Comparison of ENCODE assay signal across 1 cellular context in genomic region chr11:44065851-44066731, GRCh38.
TF ChIP-seq lines count a peak whose summit lies in the region.

ACCS (plus strand) TSS chr11:44066270; CDS start chr11:44067628, 1,358 bp downstream.

TF ChIP-seq in HepG2, 621 proteins besides CTCF, POLR2A, EP300 and RAD21 (continued from another document):
- no peak for TF ChIP-seq ARID3A (IDR thresholded peaks at IDR 0.05; ENCODE audit: low read depth, low read length)
- peak; percentile 48; the same call in 1 of the 2 replicates for TF ChIP-seq MAX (IDR thresholded peaks at IDR 0.05)
- TF ChIP-seq GATA4 (IDR thresholded peaks at IDR 0.05; ENCODE audit: borderline replicate concordance, low read depth): no peak
- TF ChIP-seq ATF1 (CRISPR knock-in tag; IDR thresholded peaks at IDR 0.05): no peak
- TF ChIP-seq ZNF20 (CRISPR knock-in tag; IDR thresholded peaks at IDR 0.05): no peak
- TF ChIP-seq SPEN (CRISPR knock-in tag; IDR thresholded peaks at IDR 0.05; ENCODE audit: low read depth): peak; percentile 56; the same call in 1 of the 2 replicates
- peak; percentile 57; the same call in 1 of the 2 replicates for TF ChIP-seq KDM2A (CRISPR knock-in tag; IDR thresholded peaks at IDR 0.05; ENCODE audit: borderline replicate concordance, low read depth)
- no peak for TF ChIP-seq DNMT3B (CRISPR knock-in tag; conservative IDR thresholded peaks at IDR 0.05)
- TF ChIP-seq KAT7 (CRISPR knock-in tag; IDR thresholded peaks at IDR 0.05; ENCODE audit: borderline replicate concordance): no peak
- TF ChIP-seq ZNF839 (CRISPR knock-in tag; IDR thresholded peaks at IDR 0.05; ENCODE audit: borderline replicate concordance): no peak
- TF ChIP-seq ZNF549 (CRISPR knock-in tag; IDR thresholded peaks at IDR 0.05): no peak
- no peak for TF ChIP-seq ZNF326 (CRISPR knock-in tag; IDR thresholded peaks at IDR 0.05; ENCODE audit: borderline replicate concordance)
- TF ChIP-seq ZNF710 (CRISPR knock-in tag; IDR thresholded peaks at IDR 0.05; ENCODE audit: borderline replicate concordance): no peak
- TF ChIP-seq RAD51 (IDR thresholded peaks at IDR 0.05; ENCODE audit: borderline replicate concordance): no peak
- TF ChIP-seq ZNF614 (CRISPR knock-in tag; IDR thresholded peaks at IDR 0.05; ENCODE audit: borderline replicate concordance): no peak
- TF ChIP-seq GRHL1 (CRISPR knock-in tag; conservative IDR thresholded peaks at IDR 0.05): no peak
- 0 out of 2 replicates have a peak, but pooled peaks have one; percentile 74 for TF ChIP-seq DNMT1 (CRISPR knock-in tag; IDR thresholded peaks at IDR 0.05)
- TF ChIP-seq BATF2 (CRISPR knock-in tag; IDR thresholded peaks at IDR 0.05): no peak
- TF ChIP-seq JUNB (CRISPR knock-in tag; IDR thresholded peaks at IDR 0.05; ENCODE audit: borderline replicate concordance): no peak
- TF ChIP-seq HIVEP1 (CRISPR knock-in tag; IDR thresholded peaks at IDR 0.05): 0 out of 2 replicates have a peak, but pooled peaks have one; percentile 19
- no peak for TF ChIP-seq ZNF7 (CRISPR knock-in tag; IDR thresholded peaks at IDR 0.05)
- no peak for TF ChIP-seq MED1 (CRISPR knock-in tag; IDR thresholded peaks at IDR 0.05)
- no peak for TF ChIP-seq ATF3 (CRISPR knock-in tag; IDR thresholded peaks at IDR 0.05)
- no peak for TF ChIP-seq ADNP (CRISPR knock-in tag; IDR thresholded peaks at IDR 0.05)
- no peak for TF ChIP-seq GMEB1 (CRISPR knock-in tag; IDR thresholded peaks at IDR 0.05; ENCODE audit: borderline replicate concordance)
- no peak for TF ChIP-seq ZNF740 (CRISPR knock-in tag; IDR thresholded peaks at IDR 0.05)
- TF ChIP-seq ZNF510 (CRISPR knock-in tag; IDR thresholded peaks at IDR 0.05; ENCODE audit: low read depth): no peak
- peak; percentile 43 for TF ChIP-seq AGO1 (IDR thresholded peaks at IDR 0.05; ENCODE audit: low read depth, low read length, poor library complexity, severe bottlenecking)
- no peak for TF ChIP-seq KAT2B (IDR thresholded peaks at IDR 0.05; ENCODE audit: borderline replicate concordance, low read depth, low read length)
- TF ChIP-seq SNAI1 (CRISPR knock-in tag; IDR thresholded peaks at IDR 0.05; ENCODE audit: borderline replicate concordance): no peak
- 0 out of 2 replicates have a peak, but pooled peaks have one; percentile 40 for TF ChIP-seq ZNF574 (CRISPR knock-in tag; IDR thresholded peaks at IDR 0.05)
- no peak for TF ChIP-seq ZNF136 (CRISPR knock-in tag; IDR thresholded peaks at IDR 0.05; ENCODE audit: low read depth)
- TF ChIP-seq POGK (CRISPR knock-in tag; conservative IDR thresholded peaks at IDR 0.05): peak; percentile 20; the same call in 1 of the 2 replicates
- TF ChIP-seq ZMYM4 (CRISPR knock-in tag; IDR thresholded peaks at IDR 0.05): peak; percentile 63; the same call in 1 of the 2 replicates
- TF ChIP-seq DBP (CRISPR knock-in tag; IDR thresholded peaks at IDR 0.05; ENCODE audit: not compliant biosample characterization): no peak
- TF ChIP-seq MTA1 (CRISPR knock-in tag; IDR thresholded peaks at IDR 0.05; ENCODE audit: borderline replicate concordance): no peak
- TF ChIP-seq CAMTA2 (CRISPR knock-in tag; IDR thresholded peaks at IDR 0.05; ENCODE audit: borderline replicate concordance): no peak
- no peak for TF ChIP-seq TP53 (CRISPR knock-in tag; conservative IDR thresholded peaks at IDR 0.05)
- TF ChIP-seq FOSL2 (CRISPR knock-in tag; IDR thresholded peaks at IDR 0.05): no peak
- no peak for TF ChIP-seq TIGD3 (CRISPR knock-in tag; IDR thresholded peaks at IDR 0.05; ENCODE audit: borderline replicate concordance)
- TF ChIP-seq IKZF4 (CRISPR knock-in tag; IDR thresholded peaks at IDR 0.05; ENCODE audit: borderline replicate concordance, low read depth, not compliant biosample characterization): peak; percentile 39
- peak; percentile 46 for TF ChIP-seq ZNF883 (CRISPR knock-in tag; IDR thresholded peaks at IDR 0.05; ENCODE audit: not compliant biosample characterization)
- TF ChIP-seq ONECUT2 (CRISPR knock-in tag; IDR thresholded peaks at IDR 0.05): no peak
- TF ChIP-seq CSRNP1 (CRISPR knock-in tag; IDR thresholded peaks at IDR 0.05): 0 out of 2 replicates have a peak, but pooled peaks have one; percentile 29
- no peak for TF ChIP-seq ZSCAN9 (CRISPR knock-in tag; IDR thresholded peaks at IDR 0.05; ENCODE audit: borderline replicate concordance)
- TF ChIP-seq MYC (CRISPR knock-in tag; IDR thresholded peaks at IDR 0.05; ENCODE audit: borderline replicate concordance): peak; percentile 65; the same call in 1 of the 2 replicates
